Comparison of ENCODE assay signal across 22 cellular contexts in genomic region chr2:137950238-137950637, GRCh38. TPM values are rescaled to one million over a fixed set of nuclear protein-coding genes. Genes with fewer than 3 reads are reported as not detected.
"Had no signal": no experiment of that assay in that cellular context is flagged by ENCODE, and none has a peak within 500 bp of the region (broad histone marks: within the 10 kb centered on the region; RNA-seq: fewer than 3 reads in every experiment).

No MANE protein-coding gene starts in this region.

- H3K9me3 ChIP-seq: colonic mucosa, left ventricle myocardium inferior, lower lobe of right lung, psoas muscle, sigmoid colon, testis, tibial nerve had no signal

- H3K36me3 ChIP-seq: colonic mucosa, left ventricle myocardium inferior, lower lobe of right lung, neural progenitor cell, sigmoid colon, tibial nerve had no signal

- H2AFZ ChIP-seq: neural progenitor cell had no signal

- ATAC-seq: foreskin keratinocyte; left cardiac atrium; lower lobe of right lung; natural killer cell treated with Interleukin-12 subunit alpha and Interleukin-12 subunit beta and Interleukin-15 and Interleukin-18, amount 100 ng/mL, for 72 hours; psoas muscle; stimulated activated naive B cell treated with anti-CD40 and anti-IgM and Interleukin-4, amounts not matched to agents 10 μg/mL and 1 μg/mL and 100 μg/mL, for 72 hours; stimulated activated naive CD8-positive, alpha-beta T cell treated with anti-CD3 and anti-CD28 coated beads, Interleukin-15, amount 100 ng/mL, for 72 hours had no signal

- H3K27ac ChIP-seq: foreskin keratinocyte, left ventricle myocardium inferior, lower lobe of right lung, neural progenitor cell, psoas muscle, sigmoid colon, skin epidermis, testis, tibial nerve had no signal

- H3K4me2 ChIP-seq: neural progenitor cell had no signal

- H3K27me3 ChIP-seq: colonic mucosa, foreskin keratinocyte, neural progenitor cell, sigmoid colon, testis, tibial nerve had no signal

- H3K4me3 ChIP-seq: colonic mucosa, left ventricle myocardium inferior, lower lobe of right lung, neural progenitor cell, psoas muscle, sigmoid colon, skin epidermis, testis, tibial nerve had no signal

- H3K4me1 ChIP-seq: foreskin keratinocyte, left ventricle myocardium inferior, psoas muscle, testis, tibial nerve had no signal

- DNase-seq: colonic mucosa; effector CD4-positive, alpha-beta T cell; endodermal cell; erythroblast; foreskin keratinocyte; kidney; left cardiac atrium; left ventricle myocardium inferior; lower lobe of right lung; midbrain; nucleus accumbens; psoas muscle; sigmoid colon; stimulated activated CD4-positive, alpha-beta T cell treated with anti-CD3 and anti-CD28 coated beads, Interleukin-2, amount 100 ng/mL, for 24 hours; stimulated activated CD4-positive, alpha-beta T cell treated with anti-CD3 and anti-CD28 coated beads, Interleukin-4, amount 100 ng/mL, for 4 hours; stimulated activated naive B cell treated with anti-CD40 and anti-IgM and Interleukin-4, amounts not matched to agents 10 μg/mL and 1 μg/mL and 100 μg/mL, for 72 hours; stimulated activated naive CD8-positive, alpha-beta T cell treated with anti-CD3 and anti-CD28 coated beads, Interleukin-15, amount 100 ng/mL, for 72 hours; testis had no signal

- H3K9ac ChIP-seq: neural progenitor cell had no signal

RNA-seq across cellular contexts. Expression of gene HNMT, which starts 14.0 kb away (rescaled TPM):
- total RNA-seq: natural killer cell treated with Interleukin-12 subunit alpha and Interleukin-12 subunit beta and Interleukin-15 and Interleukin-18, amount 100 ng/mL, for 72 hours had no signal
